ENCODE assay signal across 10 cellular contexts in genomic region chr3:52270252-52270754, GRCh38. TPM values are rescaled to one million over a fixed set of nuclear protein-coding genes. Genes with fewer than 3 reads are reported as not detected.
DNase-seq lines count a peak whose midpoint lies in the region; ATAC-seq and TF ChIP-seq lines count a peak whose summit lies in the region.
"Had no signal": no experiment of that assay in that cellular context is flagged by ENCODE, and none has a peak within 500 bp of the region (broad histone marks: within the 10 kb centered on the region; RNA-seq: fewer than 3 reads in every experiment).

No MANE protein-coding gene starts in this region.

- H3K9me3 Mint-ChIP-seq in IgD-negative memory B cell: no peaks in the 10 kb centered on the region
- no peaks in the 10 kb centered on the region for H3K9me3 Mint-ChIP-seq in activated T-cell treated with anti-CD3 and anti-CD28 coated beads, Interleukin-2, amount 50 U/mL, for 72 hours
- no peaks in the 10 kb centered on the region for H3K9me3 Mint-ChIP-seq in endodermal cell

- H3K9ac ChIP-seq in endodermal cell (ENCODE audit: extremely low read depth, low read length, poor library complexity, severe bottlenecking): no peak overlapping the region

- H3K27ac Mint-ChIP-seq in IgD-negative memory B cell (peak overlapping the region; percentile 85 to 97 (median 87)), endodermal cell (no peak overlapping the region)
- peak overlapping the region; percentile 100 for H3K27ac Mint-ChIP-seq in activated T-cell treated with anti-CD3 and anti-CD28 coated beads, Interleukin-2, amount 50 U/mL, for 72 hours

- H3K36me3 ChIP-seq in heart right ventricle (peaks cover 0 to 92% (median 43%) of the 10 kb centered on the region in 9 donors), endodermal cell (ENCODE audit: control insufficient read depth, insufficient read depth, low read length) (peaks cover 83% of the 10 kb centered on the region)

- H3K27ac ChIP-seq in heart right ventricle (peak overlapping the region in 8 of 10 donors; percentile 37 to 89 (median 52)), skin epidermis (peak overlapping the region in 19 of 21 experiments; percentile 20 to 81 (median 56)), endodermal cell (ENCODE audit: low read depth, low read length) (no peak overlapping the region)

- peaks cover 0 to 82% (median 74%) of the 10 kb centered on the region in 9 donors for H3K4me1 ChIP-seq in heart right ventricle
- no peaks in the 10 kb centered on the region for H3K4me1 ChIP-seq in endodermal cell (ENCODE audit: control insufficient read depth, insufficient read depth, low read length)

- intact Hi-C loops in heart right ventricle (cut with DNase I): loop anchor here in 1 of 10 donors (5.0 kb wide), 1 partner anchor 33 kb away; the partner anchor contains the start of gene TWF2

- H3K4me3 Mint-ChIP-seq in IgD-negative memory B cell: peak overlapping the region; percentile 46 to 81 (median 80)
- peak overlapping the region; percentile 87 to 93 for H3K4me3 Mint-ChIP-seq in activated T-cell treated with anti-CD3 and anti-CD28 coated beads, Interleukin-2, amount 50 U/mL, for 72 hours
- H3K4me3 Mint-ChIP-seq in endodermal cell: no peak overlapping the region

- H3K27me3 ChIP-seq in heart right ventricle (no peaks in the 10 kb centered on the region), endodermal cell (ENCODE audit: control insufficient read depth, insufficient read depth, low read length, poor library complexity, severe bottlenecking) (no peaks in the 10 kb centered on the region)

- H3K4me1 Mint-ChIP-seq in IgD-negative memory B cell: peaks cover 37 to 57% (median 54%) of the 10 kb centered on the region in 3 donors
- H3K4me1 Mint-ChIP-seq in activated T-cell treated with anti-CD3 and anti-CD28 coated beads, Interleukin-2, amount 50 U/mL, for 72 hours (ENCODE audit: low read depth): peaks cover 98% of the 10 kb centered on the region
- H3K4me1 Mint-ChIP-seq in endodermal cell: no peaks in the 10 kb centered on the region

- H3K9me3 ChIP-seq in heart right ventricle (no peaks in the 10 kb centered on the region), endodermal cell (ENCODE audit: control insufficient read depth, low read length) (no peaks in the 10 kb centered on the region)

- ATAC-seq in activated T-cell treated with anti-CD3 and anti-CD28 coated beads, Interleukin-2, amount 50 U/mL, for 72 hours (replicated peaks in 1 of 2): no peak
- ATAC-seq in heart right ventricle (peak in 7 of 8 donors; percentile 24 to 71 (median 52)), HG02973 (IDR thresholded peaks at IDR 0.05; ENCODE audit: unreplicated experiment) (no peak)

- 34 to 41% methylated on average over 9 of the region's 9 CpGs for WGBS in heart right ventricle, 2 donors
- 94 to 100% methylated on average over 7 to 9 of the region's 9 CpGs for WGBS in endodermal cell (ENCODE audit: insufficient coverage in 1 of 2, insufficient read length in 1 of 2), 2 experiments

- H3K27me3 Mint-ChIP-seq in IgD-negative memory B cell (no peaks in the 10 kb centered on the region), endodermal cell (ENCODE audit: insufficient read depth) (no peaks in the 10 kb centered on the region)
- H3K27me3 Mint-ChIP-seq in activated T-cell treated with anti-CD3 and anti-CD28 coated beads, Interleukin-2, amount 50 U/mL, for 72 hours (ENCODE audit: low read depth): no peaks in the 10 kb centered on the region

- no peak for TF ChIP-seq CTCF in heart right ventricle (IDR thresholded peaks at IDR 0.05)
- no peak for TF ChIP-seq CTCF in endodermal cell (conservative IDR thresholded peaks at IDR 0.05)

- H3K36me3 Mint-ChIP-seq in IgD-negative memory B cell (peaks cover 7% of the 10 kb centered on the region), endodermal cell (ENCODE audit: low read depth) (peaks cover 76% of the 10 kb centered on the region)
- H3K36me3 Mint-ChIP-seq in activated T-cell treated with anti-CD3 and anti-CD28 coated beads, Interleukin-2, amount 50 U/mL, for 72 hours (ENCODE audit: insufficient read depth in 2 of 2): peaks cover 19 to 71% of the 10 kb centered on the region in 2 donors

- DNase-seq in activated T-cell treated with anti-CD3 and anti-CD28 coated beads, Interleukin-2, amount 50 U/mL, for 72 hours: no peak
- DNase-seq in heart right ventricle (no peak), NCI-H2029 (lab: John Stamatoyannopoulos, UW) (no peak), endodermal cell (no peak)
- no peak for DNase-seq in stimulated activated naive CD4-positive, alpha-beta T cell treated with Interleukin-2 at 50 U/mL for 16 hours (lab: John Stamatoyannopoulos, UW)

- H3K4me3 ChIP-seq in heart right ventricle: peak overlapping the region in 1 of 10 donors; percentile 8
- no peak overlapping the region for H3K4me3 ChIP-seq in skin epidermis
- H3K4me3 ChIP-seq in endodermal cell (ENCODE audit: low read length): no peak overlapping the region

RNA-seq across cellular contexts. Expression of gene WDR82, which starts 8.1 kb away (rescaled TPM):
- polyA plus RNA-seq in IgD-negative memory B cell (55.0 TPM), heart right ventricle (10 to 100 TPM; 19.3 to 33.5 TPM)
- 100 to 1,000 TPM; 113 to 120 TPM for total RNA-seq in activated T-cell treated with anti-CD3 and anti-CD28 coated beads, Interleukin-2, amount 50 U/mL, for 72 hours
- total RNA-seq in heart right ventricle (10 to 100 TPM; 59.0 to 78.4 (median 71.6) TPM), endodermal cell (10 to 100 TPM; 78.4 to 84.2 TPM)
- 95.1 TPM for polyA plus RNA-seq in endodermal cell (2013, experiment 1 of 2)
- polyA plus RNA-seq in endodermal cell (2013, experiment 2 of 2): 88.3 TPM

RNA-seq across cellular contexts. Expression of gene GLYCTK, which starts 17.3 kb away (rescaled TPM):
- polyA plus RNA-seq in IgD-negative memory B cell (7.4 TPM), heart right ventricle (1 to 10 TPM; 6.7 to 8.4 TPM)
- 10 to 100 TPM; 21.5 to 25.4 TPM for total RNA-seq in activated T-cell treated with anti-CD3 and anti-CD28 coated beads, Interleukin-2, amount 50 U/mL, for 72 hours
- total RNA-seq in heart right ventricle (1 to 10 TPM; 4.3 to 9.2 (median 4.9) TPM), endodermal cell (10 to 100 TPM; 21.7 to 28.4 TPM)
- 5.8 TPM for polyA plus RNA-seq in endodermal cell (2013, experiment 1 of 2)
- 7.1 TPM for polyA plus RNA-seq in endodermal cell (2013, experiment 2 of 2)

RNA-seq across cellular contexts. Expression of gene PPM1M, which starts 24.7 kb away (rescaled TPM):
- 51.3 TPM for polyA plus RNA-seq in IgD-negative memory B cell
- total RNA-seq in activated T-cell treated with anti-CD3 and anti-CD28 coated beads, Interleukin-2, amount 50 U/mL, for 72 hours: 100 to 1,000 TPM; 119 to 121 TPM
- total RNA-seq in heart right ventricle: 10 to 100 TPM in 2 of 10 donors, 1 to 10 TPM in 8; 5.2 to 17.6 (median 7.9) TPM
- 10 to 100 TPM in 1 of 2 donors, 1 to 10 TPM in 1; 6.4 to 11.1 TPM for polyA plus RNA-seq in heart right ventricle
- 1 to 10 TPM; 6.7 to 6.8 TPM for total RNA-seq in endodermal cell
- polyA plus RNA-seq in endodermal cell (2013, experiment 1 of 2): 4.8 TPM
- 3.8 TPM for polyA plus RNA-seq in endodermal cell (2013, experiment 2 of 2)

RNA-seq across cellular contexts. Expression of gene TWF2, which starts 31.3 kb away (rescaled TPM):
- polyA plus RNA-seq in IgD-negative memory B cell (108 TPM), heart right ventricle (10 to 100 TPM; 44.7 to 62.8 TPM)
- 100 to 1,000 TPM; 124 to 133 TPM for total RNA-seq in activated T-cell treated with anti-CD3 and anti-CD28 coated beads, Interleukin-2, amount 50 U/mL, for 72 hours
- total RNA-seq in heart right ventricle (100 to 1,000 TPM in 5 of 10 donors, 10 to 100 TPM in 5; 71.5 to 148 (median 99.1) TPM), endodermal cell (10 to 100 TPM; 40.7 to 41.9 TPM)
- polyA plus RNA-seq in endodermal cell (2013, experiment 1 of 2): 32.6 TPM
- polyA plus RNA-seq in endodermal cell (2013, experiment 2 of 2): 27.3 TPM

RNA-seq across cellular contexts. Expression of gene TLR9, which starts 44.9 kb away (rescaled TPM):
- polyA plus RNA-seq in IgD-negative memory B cell (10.4 TPM), heart right ventricle (under 1 TPM in 1 of 2 donors, not detected in 1; 0.06 TPM)
- 1 to 10 TPM; 1.2 to 2.3 TPM for total RNA-seq in activated T-cell treated with anti-CD3 and anti-CD28 coated beads, Interleukin-2, amount 50 U/mL, for 72 hours
- total RNA-seq in heart right ventricle (under 1 TPM in 8 of 10 donors, not detected in 2; 0.12 to 0.46 (median 0.30) TPM), endodermal cell (under 1 TPM in 1 of 2 donors, not detected in 1; 0.11 TPM)
- 0.18 TPM for polyA plus RNA-seq in endodermal cell (2013, experiment 1 of 2)
- polyA plus RNA-seq in endodermal cell (2013, experiment 2 of 2): 0.17 TPM
- total RNA-seq: M059J, subcutaneous adipose tissue had no signal

Comparison
In these comparisons a context has a peak if more than half of its experiments do, and no peak if none do; other contexts are left out.
1. ATAC-seq: peak in heart right ventricle (7 of 8); none in activated T-cell treated with anti-CD3 and anti-CD28 coated beads, Interleukin-2, amount 50 U/mL, for 72 hours (0 of 2) and HG02973 (single experiment).
2. RNA of gene PPM1M, which starts 24.7 kb away (total RNA-seq): 119 to 121 TPM in activated T-cell treated with anti-CD3 and anti-CD28 coated beads, Interleukin-2, amount 50 U/mL, for 72 hours; 5.2 to 17.6 TPM in heart right ventricle and 6.7 to 6.8 TPM in endodermal cell; every median in the first group is over 4 times any median in the second.